ENCODE assay signal across 17 cellular contexts in genomic region chr12:122918827-122919226, GRCh38. TPM values are rescaled to one million over a fixed set of nuclear protein-coding genes. Genes with fewer than 3 reads are reported as not detected.
DNase-seq lines count a peak whose midpoint lies in the region; ATAC-seq and TF ChIP-seq lines count a peak whose summit lies in the region.
"Had no signal": no experiment of that assay in that cellular context is flagged by ENCODE, and none has a peak within 500 bp of the region (broad histone marks: within the 10 kb centered on the region; RNA-seq: fewer than 3 reads in every experiment).

No MANE protein-coding gene starts in this region.

- no peaks in the 10 kb centered on the region for H3K36me3 Mint-ChIP-seq in natural killer cell treated with Interleukin-12 subunit alpha and Interleukin-12 subunit beta and Interleukin-15 and Interleukin-18, amount 100 ng/mL, for 72 hours
- H3K36me3 Mint-ChIP-seq: CD8-positive, alpha-beta T cell had no signal

- no peaks in the 10 kb centered on the region for H3K9me3 Mint-ChIP-seq in natural killer cell treated with Interleukin-12 subunit alpha and Interleukin-12 subunit beta and Interleukin-15 and Interleukin-18, amount 100 ng/mL, for 72 hours
- H3K9me3 Mint-ChIP-seq: CD8-positive, alpha-beta T cell had no signal

- WGBS in transverse colon (ENCODE audit: low coverage in 1 of 2), 2 donors = 46 to 49% methylated on average over 2 of the region's 2 CpGs

- no peak overlapping the region for H3K9ac ChIP-seq in adipocyte (ENCODE audit: low read length)

- TF ChIP-seq CTCF in left ventricle myocardium inferior (IDR thresholded peaks at IDR 0.05; ENCODE audit: borderline replicate concordance) = no peak
- TF ChIP-seq CTCF in transverse colon (IDR thresholded peaks at IDR 0.05) = no peak

- in situ Hi-C loops in transverse colon (cut with MboI; ENCODE audit: low pct_ligation_motif_present in 1 of 4, low pct_unique_long_range_greater_than_20kb in 1 of 4, low sequenced_read_pairs in 3 of 4) = no loop called here

- H3K4me3 Mint-ChIP-seq in natural killer cell treated with Interleukin-12 subunit alpha and Interleukin-12 subunit beta and Interleukin-15 and Interleukin-18, amount 100 ng/mL, for 72 hours = no peak overlapping the region
- H3K4me3 Mint-ChIP-seq: CD8-positive, alpha-beta T cell had no signal

- H3K4me1 ChIP-seq in left ventricle myocardium inferior = peaks cover 24% of the 10 kb centered on the region
- peaks cover 14% of the 10 kb centered on the region for H3K4me1 ChIP-seq in adipocyte (ENCODE audit: control insufficient read depth, insufficient read depth, low read length)
- H3K4me1 ChIP-seq in transverse colon = peaks cover 11 to 52% (median 16%) of the 10 kb centered on the region in 4 donors

- no peak for TF ChIP-seq EP300 in transverse colon (IDR thresholded peaks at IDR 0.05; ENCODE audit: low read depth)

- H3K9me3 ChIP-seq in left ventricle myocardium inferior (replicated peaks) (no peaks in the 10 kb centered on the region), adipocyte (ENCODE audit: control insufficient read depth, low read length) (no peaks in the 10 kb centered on the region), transverse colon (no peaks in the 10 kb centered on the region)
- H3K9me3 ChIP-seq: BLaER1 treated with 17β-estradiol and CSF1 and Interleukin-3, amounts not matched to agents 10 nM and 100 nM had no signal

- H3K27me3 Mint-ChIP-seq in natural killer cell treated with Interleukin-12 subunit alpha and Interleukin-12 subunit beta and Interleukin-15 and Interleukin-18, amount 100 ng/mL, for 72 hours = no peaks in the 10 kb centered on the region

- intact Hi-C loops in left ventricle myocardium inferior (cut with micrococcal nuclease) (no loop called here), left cardiac atrium (cut with DNase I) (no loop called here), transverse colon (cut with DNase I; ENCODE audit: low total_unique reads) (no loop called here)

- peak overlapping the region; percentile 84 for H3K27ac ChIP-seq in left ventricle myocardium inferior (replicated peaks)
- peak overlapping the region; percentile 67 to 79 (median 74) for H3K27ac ChIP-seq in transverse colon

- no peak overlapping the region for H3K4me3 ChIP-seq in left ventricle myocardium inferior
- H3K4me3 ChIP-seq in adipocyte (ENCODE audit: low read length) = no peak overlapping the region
- no peak overlapping the region for H3K4me3 ChIP-seq in transverse colon

- H3K36me3 ChIP-seq in left ventricle myocardium inferior (no peaks in the 10 kb centered on the region), adipocyte (ENCODE audit: control insufficient read depth, insufficient read depth, low read length, severe bottlenecking) (no peaks in the 10 kb centered on the region), transverse colon (peaks cover 0 to 2% (median 0%) of the 10 kb centered on the region in 4 donors)
- H3K36me3 ChIP-seq: BLaER1 treated with 17β-estradiol and CSF1 and Interleukin-3, amounts not matched to agents 10 nM and 100 nM had no signal

- DNase-seq in left ventricle myocardium inferior (no peak), left cardiac atrium (no peak), adipocyte (ENCODE audit: low read depth) (peak; percentile 56), fibroblast of peridontal ligament (ENCODE audit: extremely low read depth) (peak; percentile 40), transverse colon (no peak), mesenteric fat pad (ENCODE audit: low spot score) (no peak)
- DNase-seq in natural killer cell treated with Interleukin-12 subunit alpha and Interleukin-12 subunit beta and Interleukin-15 and Interleukin-18, amount 100 ng/mL, for 72 hours (ENCODE audit: low spot score) = no peak
- DNase-seq: CD8-positive, alpha-beta T cell; H7; NCI-H1048; NCI-H1436; NCI-H1930; NCI-H345; NCI-H524 treated with DMSO at 0.1 percent for 48 hours; Right ventricle myocardium superior had no signal

- TF ChIP-seq POLR2A in transverse colon (IDR thresholded peaks at IDR 0.05) = no peak

- ATAC-seq in left cardiac atrium (no peak), HG03378 (IDR thresholded peaks at IDR 0.05; ENCODE audit: unreplicated experiment) (no peak)
- no peak for ATAC-seq in natural killer cell treated with Interleukin-12 subunit alpha and Interleukin-12 subunit beta and Interleukin-15 and Interleukin-18, amount 100 ng/mL, for 72 hours
- ATAC-seq: CD8-positive, alpha-beta T cell had no signal

- H3K27ac Mint-ChIP-seq in natural killer cell treated with Interleukin-12 subunit alpha and Interleukin-12 subunit beta and Interleukin-15 and Interleukin-18, amount 100 ng/mL, for 72 hours = peak overlapping the region in 1 of 2 donors; percentile 45
- H3K27ac Mint-ChIP-seq: CD8-positive, alpha-beta T cell had no signal

- H3K27me3 ChIP-seq in left ventricle myocardium inferior (ENCODE audit: low read depth) (no peaks in the 10 kb centered on the region), adipocyte (replicated peaks; ENCODE audit: control insufficient read depth, insufficient read depth, low read length) (no peaks in the 10 kb centered on the region), transverse colon (no peaks in the 10 kb centered on the region)
- H3K27me3 ChIP-seq: BLaER1 treated with 17β-estradiol and CSF1 and Interleukin-3, amounts not matched to agents 10 nM and 100 nM had no signal

- peaks cover 3% of the 10 kb centered on the region in 2 donors for H3K4me1 Mint-ChIP-seq in natural killer cell treated with Interleukin-12 subunit alpha and Interleukin-12 subunit beta and Interleukin-15 and Interleukin-18, amount 100 ng/mL, for 72 hours (ENCODE audit: low read depth in 2 of 2)

RNA-seq across cellular contexts. Expression of gene VPS37B, which starts 22.9 kb away (rescaled TPM):
- total RNA-seq in left ventricle myocardium inferior (13.3 TPM), left cardiac atrium (10 to 100 TPM; 20.5 to 22.7 TPM), transverse colon (100 to 1,000 TPM in 2 of 4 donors, 10 to 100 TPM in 2; 46.6 to 126 (median 104) TPM), mesenteric fat pad (27.5 TPM)
- total RNA-seq in natural killer cell treated with Interleukin-12 subunit alpha and Interleukin-12 subunit beta and Interleukin-15 and Interleukin-18, amount 100 ng/mL, for 72 hours = 10 to 100 TPM; 42.6 to 46.9 TPM

RNA-seq across cellular contexts. Expression of gene ABCB9, which starts 47.4 kb away (rescaled TPM):
- total RNA-seq in left ventricle myocardium inferior (1.6 TPM), left cardiac atrium (1 to 10 TPM; 5.7 to 5.8 TPM), transverse colon (10 to 100 TPM in 1 of 4 donors, 1 to 10 TPM in 2, under 1 TPM in 1; 0.40 to 15.3 (median 9.2) TPM), mesenteric fat pad (2.2 TPM)
- 1 to 10 TPM; 4.5 to 6.3 TPM for total RNA-seq in natural killer cell treated with Interleukin-12 subunit alpha and Interleukin-12 subunit beta and Interleukin-15 and Interleukin-18, amount 100 ng/mL, for 72 hours

RNA-seq across cellular contexts. Expression of gene OGFOD2, which starts 56.2 kb away (rescaled TPM):
- total RNA-seq in left ventricle myocardium inferior (14.9 TPM), left cardiac atrium (10 to 100 TPM; 10.5 to 14.1 TPM), transverse colon (10 to 100 TPM; 12.0 to 36.0 (median 18.4) TPM), mesenteric fat pad (8.6 TPM)
- 10 to 100 TPM; 19.1 to 36.8 TPM for total RNA-seq in natural killer cell treated with Interleukin-12 subunit alpha and Interleukin-12 subunit beta and Interleukin-15 and Interleukin-18, amount 100 ng/mL, for 72 hours

Comparison
In these comparisons a context has a peak if more than half of its experiments do, and no peak if none do; other contexts are left out.
1. DNase-seq: peak in adipocyte (single experiment) and fibroblast of peridontal ligament (single experiment); none in left ventricle myocardium inferior (single experiment), left cardiac atrium (single experiment), transverse colon (single experiment), natural killer cell treated with Interleukin-12 subunit alpha and Interleukin-12 subunit beta and Interleukin-15 and Interleukin-18, amount 100 ng/mL, for 72 hours (single experiment) and mesenteric fat pad (single experiment).